Comparison of ENCODE assay signal across 6 cellular contexts in genomic region chr21:34603710-34604057, GRCh38.
"Had no signal": no experiment of that assay in that cellular context is flagged by ENCODE, and none has a peak within 500 bp of the region (broad histone marks: within the 10 kb centered on the region; RNA-seq: fewer than 3 reads in every experiment).

No MANE protein-coding gene starts in this region.

- H3K27ac ChIP-seq: body of pancreas, hepatocyte, ovary, prostate gland, thoracic aorta, upper lobe of left lung had no signal
